In genomic region chr19:31304877-31305312, GRCh38 we compare ENCODE assay signal across 24 cellular contexts.
DNase-seq lines count a peak whose midpoint lies in the region; TF ChIP-seq lines count a peak whose summit lies in the region.
"Had no signal": no experiment of that assay in that cellular context is flagged by ENCODE, and none has a peak within 500 bp of the region (broad histone marks: within the 10 kb centered on the region; RNA-seq: fewer than 3 reads in every experiment).

No MANE protein-coding gene starts in this region.

- no peak overlapping the region for H3K4me3 ChIP-seq in AG09309 (ENCODE audit: control insufficient read depth, low read depth, low read length)
- H3K4me3 ChIP-seq: GM23248, ovary, testis had no signal

- TF ChIP-seq CTCF in AG09309 (IDR thresholded peaks at IDR 0.05; ENCODE audit: control insufficient read depth, insufficient read depth, low read depth, low read length, missing control alignments): no peak

- DNase-seq in AG09309 (ENCODE audit: low read depth) (peak; percentile 63), Kasumi-1 (lab: John Stamatoyannopoulos, UW) (peak; percentile 78), SKM-1 (lab: John Stamatoyannopoulos, UW; ENCODE audit: unreplicated experiment) (peak; percentile 84), medulla oblongata (ENCODE audit: extremely low spot score) (peak; percentile 15), NCI-H2081 treated with DMSO at 0.1 percent for 48 hours (lab: John Stamatoyannopoulos, UW) (no peak), GM19238 (ENCODE audit: insufficient read length, low spot score) (no peak), T1000 (lab: John Stamatoyannopoulos, UW) (no peak), iPS-NIHi11 (ENCODE audit: low spot score) (no peak)
- DNase-seq: ACHN; activated CD4-positive, alpha-beta T cell treated with anti-CD3 and anti-CD28 coated beads, Interleukin-2, amount 10 ng/mL, durations not matched to agents 7 days and 5 days; CD8-positive, alpha-beta memory T cell; dermis blood vessel endothelial cell; DMS53; foreskin melanocyte; GM23248; hippocampal formation; kidney; mammary epithelial cell; NCI-H1048; NCI-H1930; NCI-H446; ovary; stimulated activated CD4-positive, alpha-beta T cell treated with anti-CD3 and anti-CD28 coated beads, Interleukin-1b, Interleukin-23, amount 100 ng/mL, for 48 hours; testis had no signal

Comparison
In these comparisons a context has a peak if more than half of its experiments do, and no peak if none do; other contexts are left out.
1. DNase-seq: peak in AG09309 (single experiment), Kasumi-1 (2 of 2), SKM-1 (single experiment) and medulla oblongata (single experiment); none in NCI-H2081 treated with DMSO at 0.1 percent for 48 hours (single experiment), GM19238 (single experiment), T1000 (single experiment) and iPS-NIHi11 (single experiment).